In genomic region chrX:16851827-16852226, GRCh38 we compare ENCODE assay signal across 20 cellular contexts.
"Had no signal": no experiment of that assay in that cellular context is flagged by ENCODE, and none has a peak within 500 bp of the region (broad histone marks: within the 10 kb centered on the region; RNA-seq: fewer than 3 reads in every experiment).

No MANE protein-coding gene starts in this region.

- H3K4me1 ChIP-seq: colonic mucosa, left lung, prostate gland, SJCRH30, upper lobe of left lung had no signal

- H3K27me3 ChIP-seq: colonic mucosa, hepatocyte, left lung, SJCRH30, upper lobe of left lung had no signal

- H3K27me3 Mint-ChIP-seq: naive thymus-derived CD8-positive, alpha-beta T cell had no signal

- DNase-seq: activated CD4-positive, alpha-beta T cell treated with anti-CD3 and anti-CD28 coated beads for 48 hours; activated gamma-delta T cell treated with Interleukin-2 at 50 U/mL for 16 hours; aorta; central memory CD4-positive, alpha-beta T cell; colonic mucosa; dorsolateral prefrontal cortex; glutamatergic neuron; kidney glomerular epithelial cell; left lung; naive thymus-derived CD8-positive, alpha-beta T cell; SJCRH30; stimulated activated CD4-positive, alpha-beta T cell treated with anti-CD3 and anti-CD28 coated beads, Interleukin-2, amount 100 ng/mL, for 48 hours; stimulated activated CD8-positive, alpha-beta memory T cell treated with anti-CD3 and anti-CD28 coated beads, Interleukin-4, amount 100 ng/mL, for 48 hours; stimulated activated naive CD4-positive, alpha-beta T cell; T-helper 9 cell; upper lobe of left lung had no signal

- ATAC-seq: left lung; naive thymus-derived CD8-positive, alpha-beta T cell had no signal

- H3K36me3 ChIP-seq: colonic mucosa, prostate gland had no signal

- H3K4me3 ChIP-seq: colonic mucosa, dorsolateral prefrontal cortex, esophagus muscularis mucosa, hepatocyte, left lung, lung, prostate gland, SJCRH30, upper lobe of left lung had no signal

- H3K27ac ChIP-seq: colonic mucosa, esophagus muscularis mucosa, hepatocyte, left lung, prostate gland, SJCRH30, upper lobe of left lung had no signal

- H3K4me3 Mint-ChIP-seq: naive thymus-derived CD8-positive, alpha-beta T cell had no signal

- H3K9me3 Mint-ChIP-seq: naive thymus-derived CD8-positive, alpha-beta T cell had no signal

- H3K9me3 ChIP-seq: colonic mucosa, esophagus muscularis mucosa, left lung, prostate gland, SJCRH30, upper lobe of left lung had no signal
